Comparison of ENCODE assay signal across 14 cellular contexts in the genomic region with DNA sequence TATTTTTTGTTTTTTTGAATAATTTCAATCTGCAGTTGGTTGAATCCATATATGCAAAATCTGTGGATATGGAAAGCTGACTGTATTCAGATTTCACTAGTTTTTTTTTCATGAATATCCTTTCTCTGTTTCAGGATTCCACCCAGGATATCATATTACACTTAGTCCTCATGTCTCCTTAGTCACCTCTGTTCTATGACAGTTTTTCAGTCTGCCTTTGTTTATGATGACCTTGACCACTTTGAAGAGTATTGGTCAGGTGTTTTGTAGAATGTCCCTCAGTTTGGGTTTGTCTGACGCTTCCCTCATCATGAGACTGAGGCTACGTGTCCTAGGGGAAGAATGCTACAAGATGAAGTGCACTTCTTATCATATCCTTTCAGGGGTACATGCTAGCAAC. TPM values are rescaled to one million over a fixed set of nuclear protein-coding genes. Genes with fewer than 3 reads are reported as not detected.
"Had no signal": no experiment of that assay in that cellular context is flagged by ENCODE, and none has a peak within 500 bp of the region (broad histone marks: within the 10 kb centered on the region; RNA-seq: fewer than 3 reads in every experiment).

No MANE protein-coding gene starts in this region.

- H3K9me3 ChIP-seq: body of pancreas, heart right ventricle, pancreas had no signal

- H3K4me1 ChIP-seq: body of pancreas, heart right ventricle, neural progenitor cell, pancreas had no signal

- H3K4me3 ChIP-seq: body of pancreas, heart right ventricle, neural progenitor cell, pancreas, skin epidermis had no signal

- H3K36me3 ChIP-seq: heart right ventricle, neural progenitor cell, pancreas had no signal

- H3K4me1 Mint-ChIP-seq: activated CD4-positive, alpha-beta T cell treated with anti-CD3 and anti-CD28 coated beads, Interleukin-2, amount 10 ng/mL, durations not matched to agents 7 days and 5 days; activated naive CD4-positive, alpha-beta T cell treated with anti-CD3 and anti-CD28 coated beads, Interleukin-2, amount 10 ng/mL, durations not matched to agents 7 days and 5 days; mesothelial cell of epicardium; neural progenitor cell; WTC11 had no signal

- H3K9me3 Mint-ChIP-seq: activated CD4-positive, alpha-beta T cell treated with anti-CD3 and anti-CD28 coated beads, Interleukin-2, amount 10 ng/mL, durations not matched to agents 7 days and 5 days; activated naive CD4-positive, alpha-beta T cell treated with anti-CD3 and anti-CD28 coated beads, Interleukin-2, amount 10 ng/mL, durations not matched to agents 7 days and 5 days; activated T-helper 2 cell treated with anti-CD3 and anti-CD28 coated beads, Interferon-gamma antibody, Interleukin-2, Interleukin-4, amounts not matched to agents 10 μg/mL and 5 μg/mL and 100 μg/mL, durations not matched to agents 14 hours and 24 hours and 36 hours; mesothelial cell of epicardium; neural progenitor cell; T-helper 1 cell treated with Interleukin-12 subunit alpha and Interleukin-12 subunit beta and Interleukin-4 antibody, amounts not matched to agents 30 μg/mL and 1 μg/mL, for 36 hours; WTC11 had no signal

- H3K27ac Mint-ChIP-seq: activated CD4-positive, alpha-beta T cell treated with anti-CD3 and anti-CD28 coated beads, Interleukin-2, amount 10 ng/mL, durations not matched to agents 7 days and 5 days; activated naive CD4-positive, alpha-beta T cell treated with anti-CD3 and anti-CD28 coated beads, Interleukin-2, amount 10 ng/mL, durations not matched to agents 7 days and 5 days; activated T-helper 2 cell treated with anti-CD3 and anti-CD28 coated beads, Interferon-gamma antibody, Interleukin-2, Interleukin-4, amounts not matched to agents 10 μg/mL and 5 μg/mL and 100 μg/mL, durations not matched to agents 14 hours and 24 hours and 36 hours; mesothelial cell of epicardium; neural progenitor cell; T-helper 1 cell treated with Interleukin-12 subunit alpha and Interleukin-12 subunit beta and Interleukin-4 antibody, amounts not matched to agents 30 μg/mL and 1 μg/mL, for 36 hours; WTC11 had no signal

- H3K4me2 ChIP-seq: neural progenitor cell had no signal

- DNase-seq: activated CD4-positive, alpha-beta T cell treated with anti-CD3 and anti-CD28 coated beads, Interleukin-2, amount 10 ng/mL, durations not matched to agents 7 days and 5 days; activated CD8-positive, alpha-beta memory T cell treated with anti-CD3 and anti-CD28 coated beads for 24 hours; activated naive CD4-positive, alpha-beta T cell treated with anti-CD3 and anti-CD28 coated beads, Interleukin-2, amount 10 ng/mL, durations not matched to agents 7 days and 5 days; amniotic stem cell; body of pancreas; dermis blood vessel endothelial cell; heart right ventricle; pancreas had no signal

- H3K27me3 ChIP-seq: body of pancreas, heart right ventricle, neural progenitor cell, pancreas had no signal

- H3K4me3 Mint-ChIP-seq: activated CD4-positive, alpha-beta T cell treated with anti-CD3 and anti-CD28 coated beads, Interleukin-2, amount 10 ng/mL, durations not matched to agents 7 days and 5 days; activated naive CD4-positive, alpha-beta T cell treated with anti-CD3 and anti-CD28 coated beads, Interleukin-2, amount 10 ng/mL, durations not matched to agents 7 days and 5 days; mesothelial cell of epicardium; neural progenitor cell; T-helper 1 cell treated with Interleukin-12 subunit alpha and Interleukin-12 subunit beta and Interleukin-4 antibody, amounts not matched to agents 30 μg/mL and 1 μg/mL, for 36 hours; WTC11 had no signal

- H3K9ac ChIP-seq: neural progenitor cell had no signal

- H3K27ac ChIP-seq: body of pancreas, heart right ventricle, neural progenitor cell, pancreas, skin epidermis had no signal

- H2AFZ ChIP-seq: neural progenitor cell had no signal

- H3K36me3 Mint-ChIP-seq: activated naive CD4-positive, alpha-beta T cell treated with anti-CD3 and anti-CD28 coated beads, Interleukin-2, amount 10 ng/mL, durations not matched to agents 7 days and 5 days; mesothelial cell of epicardium; neural progenitor cell; WTC11 had no signal

RNA-seq across cellular contexts. Expression of gene INSC, which starts 55.4 kb away (rescaled TPM):
- total RNA-seq: dermis blood vessel endothelial cell, mesothelial cell of epicardium had no signal
